ENCODE assay signal across 32 cellular contexts in genomic region chr11:131169057-131169456, GRCh38.
"Had no signal": no experiment of that assay in that cellular context is flagged by ENCODE, and none has a peak within 500 bp of the region (broad histone marks: within the 10 kb centered on the region; RNA-seq: fewer than 3 reads in every experiment).

No MANE protein-coding gene starts in this region.

- H3K27me3 ChIP-seq: neural progenitor cell, ovary, right lobe of liver, spleen, suprapubic skin, testis, tibial artery, transverse colon, upper lobe of right lung, uterus had no signal

- H3K36me3 Mint-ChIP-seq: naive thymus-derived CD4-positive, alpha-beta T cell; natural killer cell; neural progenitor cell; stimulated activated memory B cell treated with anti-CD40 and anti-IgM and Interleukin-4, amounts not matched to agents 10 μg/mL and 1 μg/mL and 100 μg/mL, for 72 hours; type B pancreatic cell had no signal

- H3K79me2 ChIP-seq: parathyroid adenoma had no signal

- H3K4me1 ChIP-seq: parathyroid adenoma, psoas muscle, right lobe of liver, spleen, suprapubic skin, testis, tibial artery, transverse colon, upper lobe of right lung, uterus had no signal

- H3K4me3 ChIP-seq: neural progenitor cell, ovary, psoas muscle, right lobe of liver, skin epidermis, smooth muscle cell, spleen, suprapubic skin, testis, tibial artery, transverse colon, upper lobe of right lung, uterus had no signal

- H3K4me1 Mint-ChIP-seq: naive thymus-derived CD4-positive, alpha-beta T cell; natural killer cell; stimulated activated memory B cell treated with anti-CD40 and anti-IgM and Interleukin-4, amounts not matched to agents 10 μg/mL and 1 μg/mL and 100 μg/mL, for 72 hours; stimulated activated naive CD8-positive, alpha-beta T cell treated with anti-CD3 and anti-CD28 coated beads, Interleukin-15, amount 100 ng/mL, for 72 hours had no signal

- H3K9me3 Mint-ChIP-seq: natural killer cell; nephron; neural progenitor cell; stimulated activated memory B cell treated with anti-CD40 and anti-IgM and Interleukin-4, amounts not matched to agents 10 μg/mL and 1 μg/mL and 100 μg/mL, for 72 hours; type B pancreatic cell had no signal

- H3K27ac Mint-ChIP-seq: naive thymus-derived CD4-positive, alpha-beta T cell; natural killer cell; neural progenitor cell; progenitor cell of endocrine pancreas; stimulated activated memory B cell treated with anti-CD40 and anti-IgM and Interleukin-4, amounts not matched to agents 10 μg/mL and 1 μg/mL and 100 μg/mL, for 72 hours; stimulated activated naive CD8-positive, alpha-beta T cell treated with anti-CD3 and anti-CD28 coated beads, Interleukin-15, amount 100 ng/mL, for 72 hours; type B pancreatic cell had no signal

- ATAC-seq: naive thymus-derived CD4-positive, alpha-beta T cell; natural killer cell; psoas muscle; right cardiac atrium; right lobe of liver; stimulated activated memory B cell treated with anti-CD40 and anti-IgM and Interleukin-4, amounts not matched to agents 10 μg/mL and 1 μg/mL and 100 μg/mL, for 72 hours; stimulated activated naive CD8-positive, alpha-beta T cell treated with anti-CD3 and anti-CD28 coated beads, Interleukin-15, amount 100 ng/mL, for 72 hours; stimulated activated naive CD8-positive, alpha-beta T cell treated with anti-CD3 and anti-CD28 coated beads, Interleukin-15, Interleukin-2, amounts not matched to agents 100 U/mL and 50 U/mL, for 24 hours; upper lobe of right lung had no signal

- H3K9me3 ChIP-seq: ovary, psoas muscle, right lobe of liver, spleen, suprapubic skin, testis, tibial artery, transverse colon, upper lobe of right lung, uterus had no signal

- H3K36me3 ChIP-seq: neural progenitor cell, ovary, right lobe of liver, spleen, suprapubic skin, tibial artery, transverse colon, upper lobe of right lung, uterus had no signal

- H3K27me3 Mint-ChIP-seq: stimulated activated memory B cell treated with anti-CD40 and anti-IgM and Interleukin-4, amounts not matched to agents 10 μg/mL and 1 μg/mL and 100 μg/mL, for 72 hours; stimulated activated naive CD8-positive, alpha-beta T cell treated with anti-CD3 and anti-CD28 coated beads, Interleukin-15, amount 100 ng/mL, for 72 hours had no signal

- H3K4me2 ChIP-seq: neural progenitor cell, smooth muscle cell had no signal

- DNase-seq: naive thymus-derived CD4-positive, alpha-beta T cell; natural killer cell; occipital lobe; ovary; posterior cingulate gyrus; psoas muscle; right cardiac atrium; right lobe of liver; spleen; stimulated activated CD4-positive, alpha-beta T cell treated with anti-CD3 and anti-CD28 coated beads, Interleukin-12 subunit alpha, Interleukin-12 subunit beta, amount 100 ng/mL, for 4 hours; stimulated activated CD4-positive, alpha-beta T cell treated with anti-CD3 and anti-CD28 coated beads, Interleukin-1b, Interleukin-23, amount 100 ng/mL, for 48 hours; stimulated activated CD4-positive, alpha-beta T cell treated with anti-CD3 and anti-CD28 coated beads, Interleukin-4, amount 100 ng/mL, for 1 hour; stimulated activated CD4-positive, alpha-beta T cell treated with anti-CD3 and anti-CD28 coated beads, Interleukin-4, amount 100 ng/mL, for 4 hours; stimulated activated CD8-positive, alpha-beta memory T cell treated with anti-CD3 and anti-CD28 coated beads, Interleukin-4, amount 100 ng/mL, for 48 hours; stimulated activated naive CD4-positive, alpha-beta T cell; stimulated activated naive CD8-positive, alpha-beta T cell treated with anti-CD3 and anti-CD28 coated beads, Interleukin-15, amount 100 ng/mL, for 72 hours; stimulated activated naive CD8-positive, alpha-beta T cell treated with anti-CD3 and anti-CD28 coated beads, Interleukin-15, Interleukin-2, amounts not matched to agents 100 U/mL and 50 U/mL, for 24 hours; substantia nigra; testis; tibial artery; transverse colon; upper lobe of right lung; uterus had no signal

- H3K4me3 Mint-ChIP-seq: naive thymus-derived CD4-positive, alpha-beta T cell; natural killer cell; nephron; neural progenitor cell; stimulated activated memory B cell treated with anti-CD40 and anti-IgM and Interleukin-4, amounts not matched to agents 10 μg/mL and 1 μg/mL and 100 μg/mL, for 72 hours; stimulated activated naive CD8-positive, alpha-beta T cell treated with anti-CD3 and anti-CD28 coated beads, Interleukin-15, amount 100 ng/mL, for 72 hours had no signal

- H2AFZ ChIP-seq: neural progenitor cell, parathyroid adenoma had no signal

- H3K27ac ChIP-seq: neural progenitor cell, ovary, parathyroid adenoma, psoas muscle, right lobe of liver, skin epidermis, spleen, suprapubic skin, testis, tibial artery, upper lobe of right lung, uterus had no signal
